ENCODE assay signal across 1 cellular context in the genomic region with DNA sequence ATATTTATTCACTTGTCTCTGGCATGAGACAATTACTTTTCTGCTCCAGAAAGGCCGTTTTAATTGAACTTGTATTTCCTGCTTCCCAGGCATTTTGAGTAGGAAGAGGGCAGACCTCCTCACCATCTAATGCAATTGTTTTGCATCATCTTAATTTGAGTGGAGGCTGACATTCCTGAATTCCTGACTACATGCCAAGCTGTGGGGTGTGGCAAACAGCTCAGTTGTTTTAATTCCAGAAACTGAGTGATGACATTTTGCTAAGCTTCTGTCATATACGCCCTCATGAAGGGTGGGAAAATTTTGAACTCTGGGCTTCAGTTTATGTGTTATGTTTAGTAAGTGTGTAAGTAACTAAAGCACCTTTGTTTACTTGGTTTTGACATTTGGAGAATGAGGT.
TF ChIP-seq lines count a peak whose summit lies in the region.

No MANE protein-coding gene starts in this region.

TF ChIP-seq in IMR-90, 13 proteins besides CTCF, POLR2A, EP300 and RAD21 (continued from another document):
- TF ChIP-seq, protein P1, sequence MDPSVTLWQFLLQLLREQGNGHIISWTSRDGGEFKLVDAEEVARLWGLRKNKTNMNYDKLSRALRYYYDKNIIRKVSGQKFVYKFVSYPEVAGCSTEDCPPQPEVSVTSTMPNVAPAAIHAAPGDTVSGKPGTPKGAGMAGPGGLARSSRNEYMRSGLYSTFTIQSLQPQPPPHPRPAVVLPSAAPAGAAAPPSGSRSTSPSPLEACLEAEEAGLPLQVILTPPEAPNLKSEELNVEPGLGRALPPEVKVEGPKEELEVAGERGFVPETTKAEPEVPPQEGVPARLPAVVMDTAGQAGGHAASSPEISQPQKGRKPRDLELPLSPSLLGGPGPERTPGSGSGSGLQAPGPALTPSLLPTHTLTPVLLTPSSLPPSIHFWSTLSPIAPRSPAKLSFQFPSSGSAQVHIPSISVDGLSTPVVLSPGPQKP (IDR thresholded peaks at IDR 0.05; ENCODE audit: borderline replicate concordance, low read depth, low read length): no peak
- no peak for TF ChIP-seq MAFK (IDR thresholded peaks at IDR 0.05; ENCODE audit: low read depth, low read length)
- TF ChIP-seq NFE2L2 (IDR thresholded peaks at IDR 0.05; ENCODE audit: low read depth, low read length): no peak
- no peak for TF ChIP-seq MAZ (IDR thresholded peaks at IDR 0.05; ENCODE audit: borderline replicate concordance, low read depth, low read length)
